ENCODE assay signal across 10 cellular contexts in genomic region chr14:21233457-21234076, GRCh38. TPM values are rescaled to one million over a fixed set of nuclear protein-coding genes. Genes with fewer than 3 reads are reported as not detected.
DNase-seq lines count a peak whose midpoint lies in the region; ATAC-seq, FAIRE-seq and TF ChIP-seq lines count a peak whose summit lies in the region.
"Had no signal": no experiment of that assay in that cellular context is flagged by ENCODE, and none has a peak within 500 bp of the region (broad histone marks: within the 10 kb centered on the region; RNA-seq: fewer than 3 reads in every experiment).

No MANE protein-coding gene starts in this region.

- H3K9ac ChIP-seq in HUES48 (ENCODE audit: low read depth, low read length) = no peak overlapping the region
- H3K9ac ChIP-seq in HepG2 (ENCODE audit: insufficient read depth, low read depth, low read length) = no peak overlapping the region

- CTCF ChIA-PET in CD8-positive, alpha-beta T cell (lab: Charles Lee) = no interaction called here
- CTCF ChIA-PET in HepG2 (lab: Yijun Ruan, JAX; ENCODE audit: low intra/inter-chr PET ratio, low total read pairs) = no interaction called here

- peaks cover 97% of the 10 kb centered on the region for H3K79me2 ChIP-seq in HepG2 (ENCODE audit: insufficient read depth, low read length)

- in situ Hi-C loops in HepG2 (cut with HindIII; ENCODE audit: extremely low pct_ligation_motif_present, low pct_unique_long_range_greater_than_20kb) = no loop called here

- H3K9me3 Mint-ChIP-seq in CD8-positive, alpha-beta T cell = no peaks in the 10 kb centered on the region
- no peaks in the 10 kb centered on the region for H3K9me3 Mint-ChIP-seq in brain

- H3K27me3 Mint-ChIP-seq in CD8-positive, alpha-beta T cell (ENCODE audit: low read depth) = no peaks in the 10 kb centered on the region
- peaks cover 3% of the 10 kb centered on the region for H3K27me3 Mint-ChIP-seq in brain

- BruUV-seq in HepG2 (replicated peaks; lab: Mats Ljungman, UMichigan) = no TSS peak

- H3K4me2 ChIP-seq in HepG2 (ENCODE audit: low read depth, low read length) = no peak overlapping the region

- no peak for DNase-seq in CD8-positive, alpha-beta T cell
- peak; percentile 40 for DNase-seq in HepG2 (ENCODE audit: low spot score)
- DNase-seq in Peyer's patch = no peak
- DNase-seq in mesenteric fat pad (ENCODE audit: low spot score) = no peak
- DNase-seq: tibial artery had no signal

- WGBS in HepG2 (ENCODE audit: low lambda C conversion rate) = 82% methylated on average over 8 of the region's 8 CpGs

- H3K4me3 Mint-ChIP-seq in CD8-positive, alpha-beta T cell = peak overlapping the region; percentile 63
- H3K4me3 Mint-ChIP-seq in brain = peak overlapping the region in 3 of 5 experiments; percentile 31 to 50 (median 34)

- peak overlapping the region; percentile 84 for H3K27ac Mint-ChIP-seq in CD8-positive, alpha-beta T cell
- H3K27ac Mint-ChIP-seq in brain = peak overlapping the region in 3 of 5 experiments; percentile 3 to 46 (median 15)

- H3K27ac ChIP-seq in CD8-positive, alpha-beta T cell (ENCODE audit: low read depth, low read length) = no peak overlapping the region
- H3K27ac ChIP-seq in HUES48 (ENCODE audit: low read depth, low read length) (peak overlapping the region; percentile 38), HepG2 (ENCODE audit: extremely low read length, insufficient read depth, low read length) (no peak overlapping the region), Peyer's patch (no peak overlapping the region)
- H3K27ac ChIP-seq: tibial artery had no signal

- no peak for ATAC-seq in CD8-positive, alpha-beta T cell
- ATAC-seq in HepG2 (peak; percentile 64), GM19467 (IDR thresholded peaks at IDR 0.05; ENCODE audit: unreplicated experiment) (no peak), GM18519 (IDR thresholded peaks at IDR 0.05; ENCODE audit: low FRiP score, unreplicated experiment) (no peak)

- peaks cover 98% of the 10 kb centered on the region for H4K20me1 ChIP-seq in HepG2 (ENCODE audit: insufficient read depth, low read length)

- 0 out of 4 replicates have a peak, but pooled peaks of 1 of the 2 experiments have one; percentile 28 for TF ChIP-seq POLR2A in HepG2 (IDR thresholded peaks at IDR 0.05; ENCODE audit: insufficient read depth in 1 of 2, low read depth in 2 of 2, low read length in 2 of 2)
- TF ChIP-seq POLR2A in Peyer's patch (IDR thresholded peaks at IDR 0.05) = no peak

- TF ChIP-seq EP300 in HepG2 (IDR thresholded peaks at IDR 0.05; ENCODE audit: low read depth in 2 of 2, low read length in 2 of 2) (no peak), HepG2 (CRISPR knock-in tag; IDR thresholded peaks at IDR 0.05; ENCODE audit: borderline replicate concordance) (no peak)

- peaks cover 71% of the 10 kb centered on the region for H3K36me3 Mint-ChIP-seq in CD8-positive, alpha-beta T cell
- H3K36me3 Mint-ChIP-seq in brain = peaks cover 71% of the 10 kb centered on the region

- H3K9me3 ChIP-seq in CD8-positive, alpha-beta T cell (ENCODE audit: low read length) = no peaks in the 10 kb centered on the region
- H3K9me3 ChIP-seq in HUES48 (ENCODE audit: control insufficient read depth, insufficient read depth, low read length) (no peaks in the 10 kb centered on the region), HepG2 (ENCODE audit: low read length) (no peaks in the 10 kb centered on the region), Peyer's patch (no peaks in the 10 kb centered on the region)
- H3K9me3 ChIP-seq: tibial artery had no signal

- intact Hi-C loops in CD8-positive, alpha-beta T cell (cut with DNase I, micrococcal nuclease) = loop anchor here in 1 of 2 experiments (2.0 kb wide), 2 partner anchors 15 to 29 kb away; no protein-coding TSS in a partner anchor
- intact Hi-C loops in HepG2 (cut with micrococcal nuclease; ENCODE audit: unreplicated experiment) = loop anchor here (10.0 kb wide), 1 partner anchor 321 kb away; no protein-coding TSS in a partner anchor

- H2AFZ ChIP-seq in HepG2 (ENCODE audit: low read length) = no peak overlapping the region

- H3K27me3 ChIP-seq in CD8-positive, alpha-beta T cell (ENCODE audit: insufficient read depth, low read length) = no peaks in the 10 kb centered on the region
- H3K27me3 ChIP-seq in HUES48 (ENCODE audit: control insufficient read depth, insufficient read depth, low read length) (no peaks in the 10 kb centered on the region), HepG2 (ENCODE audit: control insufficient read depth in 1 of 2, insufficient read depth in 2 of 2, low read length in 2 of 2) (no peaks in the 10 kb centered on the region), Peyer's patch (no peaks in the 10 kb centered on the region)
- H3K27me3 ChIP-seq: tibial artery had no signal

- peaks cover 38% of the 10 kb centered on the region for H3K36me3 ChIP-seq in CD8-positive, alpha-beta T cell (ENCODE audit: insufficient read depth, low read length)
- H3K36me3 ChIP-seq in HUES48 (ENCODE audit: control insufficient read depth, insufficient read depth, low read length) (peaks cover 100% of the 10 kb centered on the region), HepG2 (replicated peaks in 1 of 2; ENCODE audit: control insufficient read depth in 1 of 2, insufficient read depth in 2 of 2, low read length in 2 of 2) (peaks cover 28 to 96% of the 10 kb centered on the region in 2 experiments), Peyer's patch (peaks cover 0 to 64% (median 0%) of the 10 kb centered on the region in 3 donors)

- POLR2A ChIA-PET in CD8-positive, alpha-beta T cell (lab: Charles Lee) = no interaction called here
- POLR2A ChIA-PET in HepG2 (lab: Yijun Ruan, JAX) = no interaction called here

- no peak for FAIRE-seq in HepG2 (lab: Jason Lieb, UNC)

- H3K4me3 ChIP-seq in CD8-positive, alpha-beta T cell (ENCODE audit: low read depth, low read length) = no peak overlapping the region
- H3K4me3 ChIP-seq in HUES48 (ENCODE audit: low read depth, low read length) = no peak overlapping the region
- no peak overlapping the region for H3K4me3 ChIP-seq in HepG2 (replicated peaks in 1 of 3; ENCODE audit: insufficient read depth in 1 of 3, low read depth in 2 of 3, low read length in 3 of 3)
- no peak overlapping the region for H3K4me3 ChIP-seq in Peyer's patch
- H3K4me3 ChIP-seq: tibial artery had no signal

- peaks cover 93% of the 10 kb centered on the region for H3K4me1 ChIP-seq in CD8-positive, alpha-beta T cell (ENCODE audit: insufficient read depth, low read length)
- H3K4me1 ChIP-seq in HUES48 (ENCODE audit: control insufficient read depth, insufficient read depth, low read length) = no peaks in the 10 kb centered on the region
- peaks cover 31% of the 10 kb centered on the region for H3K4me1 ChIP-seq in HepG2 (ENCODE audit: insufficient read depth, low read length)
- peaks cover 0 to 27% (median 14%) of the 10 kb centered on the region in 4 donors for H3K4me1 ChIP-seq in Peyer's patch

- peaks cover 88% of the 10 kb centered on the region for H3K4me1 Mint-ChIP-seq in CD8-positive, alpha-beta T cell (ENCODE audit: low read depth)
- peaks cover 79% of the 10 kb centered on the region for H3K4me1 Mint-ChIP-seq in brain

- TF ChIP-seq RAD21 in HepG2 (CRISPR knock-in tag; IDR thresholded peaks at IDR 0.05) = no peak; the same call in 1 of the 2 replicates

- TF ChIP-seq CTCF in CD8-positive, alpha-beta T cell (IDR thresholded peaks at IDR 0.05) = no peak
- no peak for TF ChIP-seq CTCF in brain (conservative IDR thresholded peaks at IDR 0.05)
- peak; percentile 58 for TF ChIP-seq CTCF in HepG2 (CRISPR knock-in tag; IDR thresholded peaks at IDR 0.05)
- TF ChIP-seq CTCF in Peyer's patch (IDR thresholded peaks at IDR 0.05) = peak in 2 of 6 experiments; percentile 11 to 27

RNA-seq across cellular contexts. Expression of gene HNRNPC, which starts 35.7 kb away (rescaled TPM):
- total RNA-seq in CD8-positive, alpha-beta T cell = 100 to 1,000 TPM; 621 to 624 TPM
- polyA plus RNA-seq in brain (ENCODE audit: insufficient read depth, low read depth, low replicate concordance) (735 TPM), HepG2 (2011; rRNA removed) (577 and 628 TPM in 2 replicates)
- total RNA-seq in HepG2 (2016; rRNA removed; fragmentation: Illumina TruSeq; extraction: Trizol) (1,099 and 1,563 TPM in 2 replicates), Peyer's patch (100 to 1,000 TPM; 201 to 392 (median 259) TPM), mesenteric fat pad (330 TPM)
- 272 and 305 TPM in 2 replicates for total RNA-seq in HepG2 (2016; cell fraction: cytosol; rRNA removed; fragmentation: Illumina TruSeq; extraction: Trizol; ENCODE audit: low read depth)
- total RNA-seq in HepG2 (2016; cell fraction: insoluble cytoplasmic fraction; rRNA removed; fragmentation: Illumina TruSeq; extraction: Trizol) = 1,110 and 1,631 TPM in 2 replicates
- total RNA-seq in HepG2 (2016; cell fraction: membrane; rRNA removed; fragmentation: Illumina TruSeq; extraction: Trizol) = 374 and 422 TPM in 2 replicates
- total RNA-seq in HepG2 (2016; cell fraction: nucleus; rRNA removed; fragmentation: Illumina TruSeq; extraction: Trizol) = 741 and 752 TPM in 2 replicates
- 344 and 442 TPM in 2 replicates for polyA plus RNA-seq in HepG2 (2011; cell fraction: cytosol; rRNA removed)
- 155 and 197 TPM in 2 replicates for polyA plus RNA-seq in HepG2 (2011; cell fraction: nucleus; rRNA removed)
- 523 and 611 TPM in 2 replicates for polyA plus RNA-seq in HepG2 (2012)
- polyA plus RNA-seq in HepG2 (2016; cell fraction: cytosol; fragmentation: Illumina TruSeq; extraction: Trizol; ENCODE audit: low read depth) = 145 and 154 TPM in 2 replicates
- 1,519 and 1,675 TPM in 2 replicates for polyA plus RNA-seq in HepG2 (2016; cell fraction: insoluble cytoplasmic fraction; fragmentation: Illumina TruSeq; extraction: Trizol; ENCODE audit: low read depth)
- polyA plus RNA-seq in HepG2 (2016; cell fraction: membrane; fragmentation: Illumina TruSeq; extraction: Trizol; ENCODE audit: low read depth) = 281 and 312 TPM in 2 replicates
- polyA plus RNA-seq in HepG2 (2016; cell fraction: nucleus; fragmentation: Illumina TruSeq; extraction: Trizol; ENCODE audit: insufficient read depth, low read depth) = 695 and 708 TPM in 2 replicates
- polyA minus RNA-seq in HepG2 (2011; rRNA and poly(A)+ RNA removed; ENCODE audit: low replicate concordance) = 720 and 1,084 TPM in 2 replicates
- polyA minus RNA-seq in HepG2 (2011; cell fraction: cytosol; rRNA and poly(A)+ RNA removed) = 262 and 282 TPM in 2 replicates
- 891 and 939 TPM in 2 replicates for polyA minus RNA-seq in HepG2 (2011; cell fraction: nucleus; rRNA and poly(A)+ RNA removed)

RNA-seq across cellular contexts. Expression of gene RPGRIP1, which starts 46.3 kb away (rescaled TPM):
- not detected for total RNA-seq in CD8-positive, alpha-beta T cell
- not detected for polyA plus RNA-seq in brain (ENCODE audit: insufficient read depth, low read depth, low replicate concordance)
- total RNA-seq in HepG2 (2016; rRNA removed; fragmentation: Illumina TruSeq; extraction: Trizol) = 0.10 and 0.13 TPM in 2 replicates
- total RNA-seq in HepG2 (2016; cell fraction: cytosol; rRNA removed; fragmentation: Illumina TruSeq; extraction: Trizol; ENCODE audit: low read depth) = 0.09 TPM in 1 of 2 replicates, not detected in the other
- 0.48 and 0.67 TPM in 2 replicates for total RNA-seq in HepG2 (2016; cell fraction: insoluble cytoplasmic fraction; rRNA removed; fragmentation: Illumina TruSeq; extraction: Trizol)
- 0.15 and 0.17 TPM in 2 replicates for total RNA-seq in HepG2 (2016; cell fraction: membrane; rRNA removed; fragmentation: Illumina TruSeq; extraction: Trizol)
- total RNA-seq in HepG2 (2016; cell fraction: nucleus; rRNA removed; fragmentation: Illumina TruSeq; extraction: Trizol) = 0.22 and 0.50 TPM in 2 replicates
- 0.47 and 1.1 TPM in 2 replicates for polyA plus RNA-seq in HepG2 (2011; rRNA removed)
- 0.14 and 0.17 TPM in 2 replicates for polyA plus RNA-seq in HepG2 (2011; cell fraction: cytosol; rRNA removed)
- polyA plus RNA-seq in HepG2 (2011; cell fraction: nucleus; rRNA removed) = 0.58 and 1.4 TPM in 2 replicates
- polyA plus RNA-seq in HepG2 (2012) = 0.57 and 0.58 TPM in 2 replicates
- polyA plus RNA-seq in HepG2 (2016; cell fraction: cytosol; fragmentation: Illumina TruSeq; extraction: Trizol; ENCODE audit: low read depth) = not detected in 2 replicates
- 0.07 and 0.12 TPM in 2 replicates for polyA plus RNA-seq in HepG2 (2016; cell fraction: insoluble cytoplasmic fraction; fragmentation: Illumina TruSeq; extraction: Trizol; ENCODE audit: low read depth)
- polyA plus RNA-seq in HepG2 (2016; cell fraction: membrane; fragmentation: Illumina TruSeq; extraction: Trizol; ENCODE audit: low read depth) = 0.08 TPM in 1 of 2 replicates, not detected in the other
- 0.47 and 1.6 TPM in 2 replicates for polyA plus RNA-seq in HepG2 (2016; cell fraction: nucleus; fragmentation: Illumina TruSeq; extraction: Trizol; ENCODE audit: insufficient read depth, low read depth)
- 0.26 TPM in 1 of 2 replicates, not detected in the other for polyA minus RNA-seq in HepG2 (2011; rRNA and poly(A)+ RNA removed; ENCODE audit: low replicate concordance)
- polyA minus RNA-seq in HepG2 (2011; cell fraction: cytosol; rRNA and poly(A)+ RNA removed) = 0.53 TPM in 1 of 2 replicates, not detected in the other
- 0.64 and 4.0 TPM in 2 replicates for polyA minus RNA-seq in HepG2 (2011; cell fraction: nucleus; rRNA and poly(A)+ RNA removed)
- total RNA-seq in Peyer's patch = 1 to 10 TPM in 1 of 4 donors, under 1 TPM in 1, not detected in 2; 0.40 to 3.3 TPM
- 0.80 TPM for total RNA-seq in mesenteric fat pad
- total RNA-seq: pulmonary artery endothelial cell had no signal
